19 cellular contexts compared by ENCODE assay signal in genomic region chrX:16610654-16611053, GRCh38. TPM values are rescaled to one million over a fixed set of nuclear protein-coding genes. Genes with fewer than 3 reads are reported as not detected.
"Had no signal": no experiment of that assay in that cellular context is flagged by ENCODE, and none has a peak within 500 bp of the region (broad histone marks: within the 10 kb centered on the region; RNA-seq: fewer than 3 reads in every experiment).

No MANE protein-coding gene starts in this region.

RNA-seq across cellular contexts. Expression of gene S100G, which starts 39.3 kb away (rescaled TPM):
- total RNA-seq: activated B cell treated with CpG ODN at 0.5 μM for 24 hours; activated CD8-positive, alpha-beta T cell treated with anti-CD3 and anti-CD28 coated beads for 36 hours; activated naive CD8-positive, alpha-beta T cell treated with anti-CD3 and anti-CD28 coated beads for 36 hours; activated T-cell treated with anti-CD3 and anti-CD28 coated beads, Interleukin-2, amount 50 U/mL, for 4 hours; activated T-helper 17 cell treated with anti-CD3 and anti-CD28 coated beads, Interleukin-2, amount 50 U/mL, for 72 hours; adrenal gland; aorta; bronchial epithelial cell; cardiac septum; cerebellum; dorsolateral prefrontal cortex; endodermal cell; esophagus muscularis mucosa; fibroblast of lung; fibroblast of villous mesenchyme; gastroesophageal sphincter; glomerular endothelial cell; heart right ventricle; T-helper 17 cell had no signal
- polyA plus RNA-seq: fibroblast of lung, heart right ventricle had no signal
